ENCODE assay signal across 1 cellular context in the genomic region with DNA sequence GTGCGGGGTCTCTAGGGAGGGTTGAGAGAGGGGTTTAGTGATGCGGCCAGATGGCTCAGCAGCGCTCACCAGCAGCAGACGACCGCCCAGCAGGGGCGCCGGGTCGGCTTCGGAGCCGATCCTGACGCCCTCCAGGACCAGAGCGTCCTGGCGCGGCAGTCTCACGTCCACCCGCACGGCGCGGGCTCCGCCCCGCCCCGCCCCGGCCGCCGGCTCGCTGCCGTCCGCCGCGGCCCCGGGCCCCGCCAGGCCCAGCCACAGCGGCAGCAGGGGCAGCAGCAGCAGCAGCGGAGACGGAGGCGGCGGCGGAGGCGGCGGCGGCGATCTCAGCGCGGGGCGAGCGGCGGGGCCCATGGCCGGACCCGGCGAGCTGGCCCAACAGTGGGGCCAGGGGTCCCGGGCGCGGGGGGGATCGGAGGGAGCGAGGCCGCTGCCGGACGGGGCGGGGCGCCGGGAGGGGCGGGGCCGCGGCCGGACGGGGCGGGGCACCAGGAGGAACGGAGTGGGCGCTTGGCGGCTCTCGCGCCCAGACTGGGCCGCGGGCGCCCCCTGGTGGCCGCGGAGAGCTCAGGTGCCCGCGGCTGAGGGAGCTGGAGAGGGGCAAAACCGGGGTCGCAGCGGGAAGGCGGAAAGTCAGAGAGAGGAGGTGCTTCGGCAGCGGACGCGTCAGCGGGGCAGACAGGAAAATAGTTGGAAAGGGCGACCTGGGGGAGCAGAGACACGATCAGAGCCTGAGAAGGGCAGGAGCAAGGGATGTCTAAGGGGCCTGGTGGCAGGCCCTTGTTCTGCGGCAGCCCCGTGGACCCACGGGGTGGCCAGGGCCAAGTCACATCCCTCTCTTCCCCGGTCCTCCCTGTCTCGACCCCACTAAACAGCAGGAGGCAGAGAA.
TF ChIP-seq lines count a peak whose summit lies in the region.

A gene (minus strand): TSS at position 452 of the 889 bp plus-strand sequence. CDS start 98 bp downstream, at position 354.

TF ChIP-seq in K562, 482 proteins besides CTCF, POLR2A, EP300 and RAD21 (continued from another document):
- no peak for TF ChIP-seq PPARD (CRISPR knock-in tag; IDR thresholded peaks at IDR 0.05)
- TF ChIP-seq, protein P1, sequence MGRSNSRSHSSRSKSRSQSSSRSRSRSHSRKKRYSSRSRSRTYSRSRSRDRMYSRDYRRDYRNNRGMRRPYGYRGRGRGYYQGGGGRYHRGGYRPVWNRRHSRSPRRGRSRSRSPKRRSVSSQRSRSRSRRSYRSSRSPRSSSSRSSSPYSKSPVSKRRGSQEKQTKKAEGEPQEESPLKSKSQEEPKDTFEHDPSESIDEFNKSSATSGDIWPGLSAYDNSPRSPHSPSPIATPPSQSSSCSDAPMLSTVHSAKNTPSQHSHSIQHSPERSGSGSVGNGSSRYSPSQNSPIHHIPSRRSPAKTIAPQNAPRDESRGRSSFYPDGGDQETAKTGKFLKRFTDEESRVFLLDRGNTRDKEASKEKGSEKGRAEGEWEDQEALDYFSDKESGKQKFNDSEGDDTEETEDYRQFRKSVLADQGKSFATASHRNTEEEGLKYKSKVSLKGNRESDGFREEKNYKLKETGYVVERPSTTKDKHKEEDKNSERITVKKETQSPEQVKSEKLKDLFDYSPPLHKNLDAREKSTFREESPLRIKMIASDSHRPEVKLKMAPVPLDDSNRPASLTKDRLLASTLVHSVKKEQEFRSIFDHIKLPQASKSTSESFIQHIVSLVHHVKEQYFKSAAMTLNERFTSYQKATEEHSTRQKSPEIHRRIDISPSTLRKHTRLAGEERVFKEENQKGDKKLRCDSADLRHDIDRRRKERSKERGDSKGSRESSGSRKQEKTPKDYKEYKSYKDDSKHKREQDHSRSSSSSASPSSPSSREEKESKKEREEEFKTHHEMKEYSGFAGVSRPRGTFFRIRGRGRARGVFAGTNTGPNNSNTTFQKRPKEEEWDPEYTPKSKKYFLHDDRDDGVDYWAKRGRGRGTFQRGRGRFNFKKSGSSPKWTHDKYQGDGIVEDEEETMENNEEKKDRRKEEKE (IDR thresholded peaks at IDR 0.05; ENCODE audit: borderline replicate concordance in 1 of 2, control insufficient read depth in 1 of 2, low read depth in 2 of 2, low read length in 1 of 2), result no peak
- TF ChIP-seq CREM (IDR thresholded peaks at IDR 0.05; ENCODE audit: low read depth), result 0 out of 2 replicates have a peak, but pooled peaks have one; percentile 22
- TF ChIP-seq, protein P2, sequence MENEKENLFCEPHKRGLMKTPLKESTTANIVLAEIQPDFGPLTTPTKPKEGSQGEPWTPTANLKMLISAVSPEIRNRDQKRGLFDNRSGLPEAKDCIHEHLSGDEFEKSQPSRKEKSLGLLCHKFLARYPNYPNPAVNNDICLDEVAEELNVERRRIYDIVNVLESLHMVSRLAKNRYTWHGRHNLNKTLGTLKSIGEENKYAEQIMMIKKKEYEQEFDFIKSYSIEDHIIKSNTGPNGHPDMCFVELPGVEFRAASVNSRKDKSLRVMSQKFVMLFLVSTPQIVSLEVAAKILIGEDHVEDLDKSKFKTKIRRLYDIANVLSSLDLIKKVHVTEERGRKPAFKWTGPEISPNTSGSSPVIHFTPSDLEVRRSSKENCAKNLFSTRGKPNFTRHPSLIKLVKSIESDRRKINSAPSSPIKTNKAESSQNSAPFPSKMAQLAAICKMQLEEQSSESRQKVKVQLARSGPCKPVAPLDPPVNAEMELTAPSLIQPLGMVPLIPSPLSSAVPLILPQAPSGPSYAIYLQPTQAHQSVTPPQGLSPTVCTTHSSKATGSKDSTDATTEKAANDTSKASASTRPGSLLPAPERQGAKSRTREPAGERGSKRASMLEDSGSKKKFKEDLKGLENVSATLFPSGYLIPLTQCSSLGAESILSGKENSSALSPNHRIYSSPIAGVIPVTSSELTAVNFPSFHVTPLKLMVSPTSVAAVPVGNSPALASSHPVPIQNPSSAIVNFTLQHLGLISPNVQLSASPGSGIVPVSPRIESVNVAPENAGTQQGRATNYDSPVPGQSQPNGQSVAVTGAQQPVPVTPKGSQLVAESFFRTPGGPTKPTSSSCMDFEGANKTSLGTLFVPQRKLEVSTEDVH (IDR thresholded peaks at IDR 0.05; ENCODE audit: low read depth, partially characterized antibody), result no peak
- TF ChIP-seq BCOR (IDR thresholded peaks at IDR 0.05), result no peak
- TF ChIP-seq POU5F1 (IDR thresholded peaks at IDR 0.05; ENCODE audit: borderline replicate concordance, low read depth, low read length, partially characterized antibody), result no peak
- no peak for TF ChIP-seq PTRF (tag; IDR thresholded peaks at IDR 0.05)
- TF ChIP-seq GABPA (tag; conservative IDR thresholded peaks at IDR 0.05; ENCODE audit: low read depth), result peak; percentile 42; the same call in 1 of the 2 replicates
- peak; percentile 44; the same call in 1 of the 2 replicates for TF ChIP-seq PHF8 (IDR thresholded peaks at IDR 0.05; ENCODE audit: borderline replicate concordance, low read length)
- peak; percentile 47 to 55; a peak in 1 of 4 replicates for TF ChIP-seq MAZ (CRISPR knock-in tag; conservative IDR thresholded peaks at IDR 0.05 in 1 of 2, IDR thresholded peaks at IDR 0.05 in 1 of 2)
- TF ChIP-seq CCNT2 (IDR thresholded peaks at IDR 0.05; ENCODE audit: borderline replicate concordance, extremely low read depth, insufficient read length, low read depth, low read length), result no peak
- no peak for TF ChIP-seq SIX5 (IDR thresholded peaks at IDR 0.05; ENCODE audit: borderline replicate concordance in 1 of 2, insufficient read depth in 1 of 2, low read depth in 1 of 2, low read length in 2 of 2)
- TF ChIP-seq, protein P3, sequence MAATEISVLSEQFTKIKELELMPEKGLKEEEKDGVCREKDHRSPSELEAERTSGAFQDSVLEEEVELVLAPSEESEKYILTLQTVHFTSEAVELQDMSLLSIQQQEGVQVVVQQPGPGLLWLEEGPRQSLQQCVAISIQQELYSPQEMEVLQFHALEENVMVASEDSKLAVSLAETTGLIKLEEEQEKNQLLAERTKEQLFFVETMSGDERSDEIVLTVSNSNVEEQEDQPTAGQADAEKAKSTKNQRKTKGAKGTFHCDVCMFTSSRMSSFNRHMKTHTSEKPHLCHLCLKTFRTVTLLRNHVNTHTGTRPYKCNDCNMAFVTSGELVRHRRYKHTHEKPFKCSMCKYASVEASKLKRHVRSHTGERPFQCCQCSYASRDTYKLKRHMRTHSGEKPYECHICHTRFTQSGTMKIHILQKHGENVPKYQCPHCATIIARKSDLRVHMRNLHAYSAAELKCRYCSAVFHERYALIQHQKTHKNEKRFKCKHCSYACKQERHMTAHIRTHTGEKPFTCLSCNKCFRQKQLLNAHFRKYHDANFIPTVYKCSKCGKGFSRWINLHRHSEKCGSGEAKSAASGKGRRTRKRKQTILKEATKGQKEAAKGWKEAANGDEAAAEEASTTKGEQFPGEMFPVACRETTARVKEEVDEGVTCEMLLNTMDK (IDR thresholded peaks at IDR 0.05; ENCODE audit: borderline replicate concordance, insufficient read depth, low read depth, low read length, poor library complexity, severe bottlenecking), result peak; percentile 60
- TF ChIP-seq SMAD2 (IDR thresholded peaks at IDR 0.05; ENCODE audit: low read depth, low read length), result no peak
- TF ChIP-seq RB1 (IDR thresholded peaks at IDR 0.05; ENCODE audit: low read depth), result peak; percentile 32; the same call in 1 of the 2 replicates
- TF ChIP-seq POLR2G (IDR thresholded peaks at IDR 0.05; ENCODE audit: low read depth, low read length), result peak; percentile 57; the same call in 1 of the 2 replicates
- TF ChIP-seq EHMT2 (IDR thresholded peaks at IDR 0.05), result no peak
- TF ChIP-seq, protein P4, sequence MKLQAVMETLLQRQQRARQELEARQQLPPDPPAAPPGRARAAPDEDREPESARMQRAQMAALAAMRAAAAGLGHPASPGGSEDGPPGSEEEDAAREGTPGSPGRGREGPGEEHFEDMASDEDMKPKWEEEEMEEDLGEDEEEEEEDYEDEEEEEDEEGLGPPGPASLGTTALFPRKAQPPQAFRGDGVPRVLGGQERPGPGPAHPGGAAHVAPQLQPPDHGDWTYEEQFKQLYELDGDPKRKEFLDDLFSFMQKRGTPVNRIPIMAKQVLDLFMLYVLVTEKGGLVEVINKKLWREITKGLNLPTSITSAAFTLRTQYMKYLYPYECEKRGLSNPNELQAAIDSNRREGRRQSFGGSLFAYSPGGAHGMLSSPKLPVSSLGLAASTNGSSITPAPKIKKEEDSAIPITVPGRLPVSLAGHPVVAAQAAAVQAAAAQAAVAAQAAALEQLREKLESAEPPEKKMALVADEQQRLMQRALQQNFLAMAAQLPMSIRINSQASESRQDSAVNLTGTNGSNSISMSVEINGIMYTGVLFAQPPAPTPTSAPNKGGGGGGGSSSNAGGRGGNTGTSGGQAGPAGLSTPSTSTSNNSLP (IDR thresholded peaks at IDR 0.05; ENCODE audit: borderline replicate concordance, low read depth, low read length), result no peak
- TF ChIP-seq, protein P5, sequence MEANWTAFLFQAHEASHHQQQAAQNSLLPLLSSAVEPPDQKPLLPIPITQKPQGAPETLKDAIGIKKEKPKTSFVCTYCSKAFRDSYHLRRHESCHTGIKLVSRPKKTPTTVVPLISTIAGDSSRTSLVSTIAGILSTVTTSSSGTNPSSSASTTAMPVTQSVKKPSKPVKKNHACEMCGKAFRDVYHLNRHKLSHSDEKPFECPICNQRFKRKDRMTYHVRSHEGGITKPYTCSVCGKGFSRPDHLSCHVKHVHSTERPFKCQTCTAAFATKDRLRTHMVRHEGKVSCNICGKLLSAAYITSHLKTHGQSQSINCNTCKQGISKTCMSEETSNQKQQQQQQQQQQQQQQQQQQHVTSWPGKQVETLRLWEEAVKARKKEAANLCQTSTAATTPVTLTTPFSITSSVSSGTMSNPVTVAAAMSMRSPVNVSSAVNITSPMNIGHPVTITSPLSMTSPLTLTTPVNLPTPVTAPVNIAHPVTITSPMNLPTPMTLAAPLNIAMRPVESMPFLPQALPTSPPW (CRISPR knock-in tag; IDR thresholded peaks at IDR 0.05), result peak; percentile 76
- TF ChIP-seq ZNF217 (CRISPR knock-in tag; IDR thresholded peaks at IDR 0.05), result no peak
- TF ChIP-seq, protein P6, sequence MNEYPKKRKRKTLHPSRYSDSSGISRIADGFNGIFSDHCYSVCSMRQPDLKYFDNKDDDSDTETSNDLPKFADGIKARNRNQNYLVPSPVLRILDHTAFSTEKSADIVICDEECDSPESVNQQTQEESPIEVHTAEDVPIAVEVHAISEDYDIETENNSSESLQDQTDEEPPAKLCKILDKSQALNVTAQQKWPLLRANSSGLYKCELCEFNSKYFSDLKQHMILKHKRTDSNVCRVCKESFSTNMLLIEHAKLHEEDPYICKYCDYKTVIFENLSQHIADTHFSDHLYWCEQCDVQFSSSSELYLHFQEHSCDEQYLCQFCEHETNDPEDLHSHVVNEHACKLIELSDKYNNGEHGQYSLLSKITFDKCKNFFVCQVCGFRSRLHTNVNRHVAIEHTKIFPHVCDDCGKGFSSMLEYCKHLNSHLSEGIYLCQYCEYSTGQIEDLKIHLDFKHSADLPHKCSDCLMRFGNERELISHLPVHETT (CRISPR knock-in tag; conservative IDR thresholded peaks at IDR 0.05 in 1 of 2, IDR thresholded peaks at IDR 0.05 in 1 of 2), result peak in 1 of 2 experiments; percentile 58; a peak in 1 of 4 replicates
- peak; percentile 95 for TF ChIP-seq ZBTB7A (IDR thresholded peaks at IDR 0.05; ENCODE audit: borderline replicate concordance, control insufficient read depth, low read depth, low read length)
- peak; percentile 43; the same call in 1 of the 2 replicates for TF ChIP-seq STAG1 (CRISPR knock-in tag; IDR thresholded peaks at IDR 0.05; ENCODE audit: borderline replicate concordance)
- no peak for TF ChIP-seq ZNF23 (CRISPR knock-in tag; IDR thresholded peaks at IDR 0.05)
- no peak for TF ChIP-seq ZNF764 (CRISPR knock-in tag; IDR thresholded peaks at IDR 0.05; ENCODE audit: low read depth)
- no peak for TF ChIP-seq SRSF7 (optimal IDR thresholded peaks at IDR 0.05; ENCODE audit: low read depth, low read length)
- TF ChIP-seq, protein P7, sequence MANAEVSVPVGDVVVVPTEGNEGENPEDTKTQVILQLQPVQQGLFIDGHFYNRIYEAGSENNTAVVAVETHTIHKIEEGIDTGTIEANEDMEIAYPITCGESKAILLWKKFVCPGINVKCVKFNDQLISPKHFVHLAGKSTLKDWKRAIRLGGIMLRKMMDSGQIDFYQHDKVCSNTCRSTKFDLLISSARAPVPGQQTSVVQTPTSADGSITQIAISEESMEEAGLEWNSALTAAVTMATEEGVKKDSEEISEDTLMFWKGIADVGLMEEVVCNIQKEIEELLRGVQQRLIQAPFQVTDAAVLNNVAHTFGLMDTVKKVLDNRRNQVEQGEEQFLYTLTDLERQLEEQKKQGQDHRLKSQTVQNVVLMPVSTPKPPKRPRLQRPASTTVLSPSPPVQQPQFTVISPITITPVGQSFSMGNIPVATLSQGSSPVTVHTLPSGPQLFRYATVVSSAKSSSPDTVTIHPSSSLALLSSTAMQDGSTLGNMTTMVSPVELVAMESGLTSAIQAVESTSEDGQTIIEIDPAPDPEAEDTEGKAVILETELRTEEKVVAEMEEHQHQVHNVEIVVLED (CRISPR knock-in tag; IDR thresholded peaks at IDR 0.05), result peak; percentile 27; the same call in 1 of the 2 replicates
- peak; percentile 38; the same call in 1 of the 2 replicates for TF ChIP-seq ARID2 (IDR thresholded peaks at IDR 0.05)
- 0 out of 4 replicates have a peak, but pooled peaks of 1 of the 2 experiments have one; percentile 51 for TF ChIP-seq NONO (IDR thresholded peaks at IDR 0.05; ENCODE audit: low read depth in 2 of 2, low read length in 1 of 2)
- 0 out of 2 replicates have a peak, but pooled peaks have one; percentile 29 for TF ChIP-seq ZNF263 (CRISPR knock-in tag; IDR thresholded peaks at IDR 0.05; ENCODE audit: borderline replicate concordance)
- TF ChIP-seq, protein P8, sequence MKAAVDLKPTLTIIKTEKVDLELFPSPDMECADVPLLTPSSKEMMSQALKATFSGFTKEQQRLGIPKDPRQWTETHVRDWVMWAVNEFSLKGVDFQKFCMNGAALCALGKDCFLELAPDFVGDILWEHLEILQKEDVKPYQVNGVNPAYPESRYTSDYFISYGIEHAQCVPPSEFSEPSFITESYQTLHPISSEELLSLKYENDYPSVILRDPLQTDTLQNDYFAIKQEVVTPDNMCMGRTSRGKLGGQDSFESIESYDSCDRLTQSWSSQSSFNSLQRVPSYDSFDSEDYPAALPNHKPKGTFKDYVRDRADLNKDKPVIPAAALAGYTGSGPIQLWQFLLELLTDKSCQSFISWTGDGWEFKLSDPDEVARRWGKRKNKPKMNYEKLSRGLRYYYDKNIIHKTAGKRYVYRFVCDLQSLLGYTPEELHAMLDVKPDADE (conservative IDR thresholded peaks at IDR 0.05; ENCODE audit: control insufficient read depth, low read depth, low read length), result no peak
